1 cellular context compared by ENCODE assay signal in the genomic region with DNA sequence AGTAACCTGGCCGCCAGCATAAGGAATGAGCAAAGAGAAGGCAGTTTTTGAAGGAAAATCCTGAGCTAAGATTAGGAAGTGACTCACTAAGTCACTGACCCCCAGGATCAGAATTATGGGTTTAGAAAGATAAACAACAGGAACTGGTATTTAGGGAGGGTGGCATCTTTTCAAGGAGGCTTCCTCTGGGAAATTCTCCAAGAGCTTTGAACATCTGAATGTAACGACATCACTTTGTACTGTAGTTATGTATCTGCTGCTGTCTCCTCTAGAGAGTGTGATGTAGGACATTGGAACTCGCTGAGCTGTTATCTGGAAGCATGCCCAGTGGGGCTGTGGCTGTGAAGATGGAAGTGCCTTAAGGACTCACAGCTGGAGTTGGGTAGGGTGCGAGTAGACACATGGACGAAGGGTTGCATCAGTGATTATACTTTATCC.
A peak's percentile ranks its signal among the peaks of the same experiment; 100 is the strongest.
TF ChIP-seq lines count a peak whose summit lies in the region.

No MANE protein-coding gene starts in this region.

TF ChIP-seq in SK-N-SH, 30 proteins besides CTCF, POLR2A, EP300 and RAD21 (continued from another document):
- TF ChIP-seq RCOR1 (IDR thresholded peaks at IDR 0.05; ENCODE audit: low read length) (no peak), GATA2 (CRISPR knock-in tag; IDR thresholded peaks at IDR 0.05) (no peak), GABPA (IDR thresholded peaks at IDR 0.05; ENCODE audit: low read depth) (peak; percentile 46; the same call in 1 of the 2 replicates), MXI1 (IDR thresholded peaks at IDR 0.05; ENCODE audit: low read depth, low read length) (no peak), TEAD4 (IDR thresholded peaks at IDR 0.05; ENCODE audit: borderline replicate concordance, insufficient read depth) (peak; percentile 73; the same call in 1 of the 2 replicates), TAF1 (IDR thresholded peaks at IDR 0.05; ENCODE audit: borderline replicate concordance, low read depth, low read length) (no peak), EZH2phosphoT487 (IDR thresholded peaks at IDR 0.05; ENCODE audit: borderline replicate concordance, low read depth) (no peak)
- TF ChIP-seq, protein P1, sequence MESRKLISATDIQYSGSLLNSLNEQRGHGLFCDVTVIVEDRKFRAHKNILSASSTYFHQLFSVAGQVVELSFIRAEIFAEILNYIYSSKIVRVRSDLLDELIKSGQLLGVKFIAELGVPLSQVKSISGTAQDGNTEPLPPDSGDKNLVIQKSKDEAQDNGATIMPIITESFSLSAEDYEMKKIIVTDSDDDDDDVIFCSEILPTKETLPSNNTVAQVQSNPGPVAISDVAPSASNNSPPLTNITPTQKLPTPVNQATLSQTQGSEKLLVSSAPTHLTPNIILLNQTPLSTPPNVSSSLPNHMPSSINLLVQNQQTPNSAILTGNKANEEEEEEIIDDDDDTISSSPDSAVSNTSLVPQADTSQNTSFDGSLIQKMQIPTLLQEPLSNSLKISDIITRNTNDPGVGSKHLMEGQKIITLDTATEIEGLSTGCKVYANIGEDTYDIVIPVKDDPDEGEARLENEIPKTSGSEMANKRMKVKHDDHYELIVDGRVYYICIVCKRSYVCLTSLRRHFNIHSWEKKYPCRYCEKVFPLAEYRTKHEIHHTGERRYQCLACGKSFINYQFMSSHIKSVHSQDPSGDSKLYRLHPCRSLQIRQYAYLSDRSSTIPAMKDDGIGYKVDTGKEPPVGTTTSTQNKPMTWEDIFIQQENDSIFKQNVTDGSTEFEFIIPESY (IDR thresholded peaks at IDR 0.05; ENCODE audit: borderline replicate concordance, low read depth) = peak; percentile 56; the same call in 1 of the 2 replicates
- TF ChIP-seq, protein P2, sequence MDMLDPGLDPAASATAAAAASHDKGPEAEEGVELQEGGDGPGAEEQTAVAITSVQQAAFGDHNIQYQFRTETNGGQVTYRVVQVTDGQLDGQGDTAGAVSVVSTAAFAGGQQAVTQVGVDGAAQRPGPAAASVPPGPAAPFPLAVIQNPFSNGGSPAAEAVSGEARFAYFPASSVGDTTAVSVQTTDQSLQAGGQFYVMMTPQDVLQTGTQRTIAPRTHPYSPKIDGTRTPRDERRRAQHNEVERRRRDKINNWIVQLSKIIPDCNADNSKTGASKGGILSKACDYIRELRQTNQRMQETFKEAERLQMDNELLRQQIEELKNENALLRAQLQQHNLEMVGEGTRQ (IDR thresholded peaks at IDR 0.05; ENCODE audit: borderline replicate concordance, low read depth, low read length) = no peak
- TF ChIP-seq, protein P3, sequence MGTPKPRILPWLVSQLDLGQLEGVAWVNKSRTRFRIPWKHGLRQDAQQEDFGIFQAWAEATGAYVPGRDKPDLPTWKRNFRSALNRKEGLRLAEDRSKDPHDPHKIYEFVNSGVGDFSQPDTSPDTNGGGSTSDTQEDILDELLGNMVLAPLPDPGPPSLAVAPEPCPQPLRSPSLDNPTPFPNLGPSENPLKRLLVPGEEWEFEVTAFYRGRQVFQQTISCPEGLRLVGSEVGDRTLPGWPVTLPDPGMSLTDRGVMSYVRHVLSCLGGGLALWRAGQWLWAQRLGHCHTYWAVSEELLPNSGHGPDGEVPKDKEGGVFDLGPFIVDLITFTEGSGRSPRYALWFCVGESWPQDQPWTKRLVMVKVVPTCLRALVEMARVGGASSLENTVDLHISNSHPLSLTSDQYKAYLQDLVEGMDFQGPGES (IDR thresholded peaks at IDR 0.05; ENCODE audit: low read depth, low read length) = no peak
- TF ChIP-seq, protein P4, sequence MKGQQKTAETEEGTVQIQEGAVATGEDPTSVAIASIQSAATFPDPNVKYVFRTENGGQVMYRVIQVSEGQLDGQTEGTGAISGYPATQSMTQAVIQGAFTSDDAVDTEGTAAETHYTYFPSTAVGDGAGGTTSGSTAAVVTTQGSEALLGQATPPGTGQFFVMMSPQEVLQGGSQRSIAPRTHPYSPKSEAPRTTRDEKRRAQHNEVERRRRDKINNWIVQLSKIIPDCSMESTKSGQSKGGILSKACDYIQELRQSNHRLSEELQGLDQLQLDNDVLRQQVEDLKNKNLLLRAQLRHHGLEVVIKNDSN (IDR thresholded peaks at IDR 0.05; ENCODE audit: borderline replicate concordance, low read depth) = no peak
TF ChIP-seq in SK-N-SH: peak in this region for 16.
